Comparison of ENCODE assay signal across 1 cellular context in genomic region chr3:72123908-72124441, GRCh38.
TF ChIP-seq lines count a peak whose summit lies in the region.

No MANE protein-coding gene starts in this region.

TF ChIP-seq in HCT116, 20 proteins besides CTCF, POLR2A, EP300 and RAD21 (continued from another document):
- no peak for TF ChIP-seq REST (IDR thresholded peaks at IDR 0.05; ENCODE audit: low read depth)
- TF ChIP-seq POLR2AphosphoS5 (IDR thresholded peaks at IDR 0.05; ENCODE audit: low read depth, low read length), result no peak
- TF ChIP-seq ELF1 (IDR thresholded peaks at IDR 0.05; ENCODE audit: borderline replicate concordance, low read depth), result no peak
- peak; percentile 56; the same call in 1 of the 2 replicates for TF ChIP-seq ATF3 (IDR thresholded peaks at IDR 0.05)
- TF ChIP-seq FOSL1 (IDR thresholded peaks at IDR 0.05; ENCODE audit: low read depth), result peak; percentile 82
- TF ChIP-seq SRF (IDR thresholded peaks at IDR 0.05; ENCODE audit: low read depth), result no peak
